8 cellular contexts compared by ENCODE assay signal in the genomic region with DNA sequence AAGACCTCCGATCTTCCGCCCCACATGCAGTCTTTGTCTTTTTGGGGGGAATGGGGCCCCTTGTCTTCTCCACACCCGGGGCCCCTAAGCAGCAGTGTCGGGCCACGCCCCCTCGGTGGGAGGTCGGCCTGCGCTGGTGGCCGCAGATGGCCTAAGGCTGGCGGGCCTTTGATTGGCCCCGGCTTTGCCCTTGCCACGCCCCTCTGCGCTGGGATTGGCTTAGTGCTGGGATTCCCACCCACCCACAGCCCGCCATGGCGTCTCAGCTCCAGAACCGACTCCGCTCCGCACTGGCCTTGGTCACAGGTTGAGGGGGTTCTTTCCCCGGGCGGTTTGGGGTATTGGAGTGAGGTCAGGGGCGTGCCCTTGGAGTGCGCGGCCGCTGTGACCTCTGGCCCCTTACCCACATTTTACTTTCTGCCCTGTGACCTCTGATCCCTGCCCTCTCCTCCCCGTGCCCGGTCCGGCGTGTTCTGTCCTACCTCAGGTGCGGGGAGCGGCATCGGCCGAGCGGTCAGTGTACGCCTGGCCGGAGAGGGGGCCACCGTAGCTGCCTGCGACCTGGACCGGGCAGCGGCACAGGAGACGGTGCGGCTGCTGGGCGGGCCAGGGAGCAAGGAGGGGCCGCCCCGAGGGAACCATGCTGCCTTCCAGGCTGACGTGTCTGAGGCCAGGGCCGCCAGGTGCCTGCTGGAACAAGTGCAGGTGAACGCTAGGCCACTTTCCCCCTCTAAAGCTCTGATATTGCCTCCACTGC. TPM values are rescaled to one million over a fixed set of nuclear protein-coding genes. Genes with fewer than 3 reads are reported as not detected.
DNase-seq lines count a peak whose midpoint lies in the region; ATAC-seq, FAIRE-seq and TF ChIP-seq lines count a peak whose summit lies in the region.

A gene (plus strand): TSS at position 241 of the 757 bp plus-strand sequence. CDS start 14 bp downstream, at position 255.

- DNase-seq in NCI-H345 (lab: John Stamatoyannopoulos, UW) (peak; percentile 94), kidney (peak; percentile 98), GF-D8 (lab: John Stamatoyannopoulos, UW) (no peak)
- DNase-seq in activated CD4-positive, CD25-positive, alpha-beta regulatory T cell treated with anti-CD3 and anti-CD28 coated beads, Interleukin-2, amount 50 U/mL, for 72 hours: peak; percentile 87
- DNase-seq in central memory CD4-positive, alpha-beta T cell: peak; percentile 79
- DNase-seq in stimulated activated CD4-positive, alpha-beta T cell treated with anti-CD3 and anti-CD28 coated beads, Interleukin-12 subunit alpha, Interleukin-12 subunit beta, amount 100 ng/mL, for 4 hours: peak; percentile 92

- H3K4me3 ChIP-seq in kidney (ENCODE audit: low read length in 2 of 2): peak within 1 kb of the TSS; percentile 69 to 91

- H3K4me1 ChIP-seq in kidney (ENCODE audit: control insufficient read depth in 1 of 2, insufficient read depth in 1 of 2, low read depth in 1 of 2, low read length in 2 of 2): peaks cover 19 to 39% of the 10 kb centered on the region in 2 donors

- H3K9me3 ChIP-seq in kidney (ENCODE audit: control insufficient read depth in 1 of 2, low read length in 2 of 2): no peaks in the 10 kb centered on the region

- no peak for TF ChIP-seq CTCF in kidney (IDR thresholded peaks at IDR 0.05; ENCODE audit: borderline replicate concordance, extremely low read depth, insufficient read depth)

- H3K36me3 ChIP-seq in kidney (ENCODE audit: control insufficient read depth in 1 of 2, insufficient read depth in 2 of 2, low read length in 2 of 2): peaks cover 16 to 20% of the 10 kb centered on the region in 2 donors

- ATAC-seq in GM18517 (IDR thresholded peaks at IDR 0.05; ENCODE audit: unreplicated experiment): peak; percentile 41
- ATAC-seq in HG03103 (IDR thresholded peaks at IDR 0.05; ENCODE audit: low read depth, unreplicated experiment): peak; percentile 40

- FAIRE-seq in kidney (lab: Jason Lieb, UNC): no peak

- intact Hi-C loops in kidney (cut with DNase I): no loop called here

- peak within 1 kb of the TSS; percentile 68 to 78 for H3K27ac ChIP-seq in kidney (ENCODE audit: low read depth in 2 of 2, low read length in 2 of 2)

- peak within 1 kb of the TSS; percentile 18 to 80 for H3K9ac ChIP-seq in kidney (ENCODE audit: low read length in 2 of 2)

RNA-seq across cellular contexts. Expression of the gene that starts here (rescaled TPM):
- 26.6 TPM for total RNA-seq in kidney
- 83.0 TPM for polyA plus RNA-seq in kidney (ENCODE audit: insufficient read depth, low read depth, low replicate concordance)
